In the genomic region with DNA sequence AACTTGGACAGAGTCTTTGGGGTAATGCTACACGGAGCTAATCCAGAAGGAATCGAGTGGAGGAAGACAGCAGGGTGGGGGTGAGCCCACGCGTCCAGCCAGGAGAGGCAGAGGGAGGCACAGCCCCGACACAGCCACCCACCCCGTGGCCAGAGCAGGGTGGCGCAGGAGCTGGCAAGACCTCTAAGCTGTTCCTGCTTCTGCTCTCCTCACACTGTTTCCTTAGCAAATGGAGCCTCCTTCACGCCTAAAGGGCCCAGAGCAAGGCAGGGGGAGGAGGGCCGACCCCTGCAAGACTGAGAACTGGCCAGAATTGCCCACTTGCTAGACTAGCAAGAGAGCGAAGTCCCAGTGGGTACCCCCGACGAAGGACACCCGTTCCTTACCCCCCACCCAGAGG, we compare ENCODE assay signal across 1 cellular context.
TF ChIP-seq lines count a peak whose summit lies in the region.

No MANE protein-coding gene starts in this region.

TF ChIP-seq in HEK293, 187 proteins besides CTCF, POLR2A, EP300 and RAD21:
- TF ChIP-seq, protein P1, sequence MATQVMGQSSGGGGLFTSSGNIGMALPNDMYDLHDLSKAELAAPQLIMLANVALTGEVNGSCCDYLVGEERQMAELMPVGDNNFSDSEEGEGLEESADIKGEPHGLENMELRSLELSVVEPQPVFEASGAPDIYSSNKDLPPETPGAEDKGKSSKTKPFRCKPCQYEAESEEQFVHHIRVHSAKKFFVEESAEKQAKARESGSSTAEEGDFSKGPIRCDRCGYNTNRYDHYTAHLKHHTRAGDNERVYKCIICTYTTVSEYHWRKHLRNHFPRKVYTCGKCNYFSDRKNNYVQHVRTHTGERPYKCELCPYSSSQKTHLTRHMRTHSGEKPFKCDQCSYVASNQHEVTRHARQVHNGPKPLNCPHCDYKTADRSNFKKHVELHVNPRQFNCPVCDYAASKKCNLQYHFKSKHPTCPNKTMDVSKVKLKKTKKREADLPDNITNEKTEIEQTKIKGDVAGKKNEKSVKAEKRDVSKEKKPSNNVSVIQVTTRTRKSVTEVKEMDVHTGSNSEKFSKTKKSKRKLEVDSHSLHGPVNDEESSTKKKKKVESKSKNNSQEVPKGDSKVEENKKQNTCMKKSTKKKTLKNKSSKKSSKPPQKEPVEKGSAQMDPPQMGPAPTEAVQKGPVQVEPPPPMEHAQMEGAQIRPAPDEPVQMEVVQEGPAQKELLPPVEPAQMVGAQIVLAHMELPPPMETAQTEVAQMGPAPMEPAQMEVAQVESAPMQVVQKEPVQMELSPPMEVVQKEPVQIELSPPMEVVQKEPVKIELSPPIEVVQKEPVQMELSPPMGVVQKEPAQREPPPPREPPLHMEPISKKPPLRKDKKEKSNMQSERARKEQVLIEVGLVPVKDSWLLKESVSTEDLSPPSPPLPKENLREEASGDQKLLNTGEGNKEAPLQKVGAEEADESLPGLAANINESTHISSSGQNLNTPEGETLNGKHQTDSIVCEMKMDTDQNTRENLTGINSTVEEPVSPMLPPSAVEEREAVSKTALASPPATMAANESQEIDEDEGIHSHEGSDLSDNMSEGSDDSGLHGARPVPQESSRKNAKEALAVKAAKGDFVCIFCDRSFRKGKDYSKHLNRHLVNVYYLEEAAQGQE (tag by site-specific recombination; IDR thresholded peaks at IDR 0.05) = no peak
- TF ChIP-seq ZNF394 (tag by site-specific recombination; IDR thresholded peaks at IDR 0.05; ENCODE audit: borderline replicate concordance) (no peak), ZNF24 (tag by site-specific recombination; IDR thresholded peaks at IDR 0.05) (no peak), ZNF530 (tag by site-specific recombination; IDR thresholded peaks at IDR 0.05; ENCODE audit: low read depth) (no peak), ZNF555 (tag by site-specific recombination; conservative IDR thresholded peaks at IDR 0.05) (no peak), TRIM28 (IDR thresholded peaks at IDR 0.05; ENCODE audit: borderline replicate concordance, low read length) (no peak), ZNF341 (tag by site-specific recombination; IDR thresholded peaks at IDR 0.05; ENCODE audit: low read depth) (peak; percentile 33; the same call in 1 of the 2 replicates), ZFHX2 (tag by site-specific recombination; conservative IDR thresholded peaks at IDR 0.05) (peak; percentile 25; the same call in 1 of the 2 replicates), ZNF366 (tag by site-specific recombination; conservative IDR thresholded peaks at IDR 0.05) (no peak), SALL2 (tag by site-specific recombination; IDR thresholded peaks at IDR 0.05; ENCODE audit: borderline replicate concordance) (no peak), ZBTB8A (tag by site-specific recombination; IDR thresholded peaks at IDR 0.05) (no peak), ZNF701 (tag by site-specific recombination; IDR thresholded peaks at IDR 0.05) (no peak)
- TF ChIP-seq, protein P2, sequence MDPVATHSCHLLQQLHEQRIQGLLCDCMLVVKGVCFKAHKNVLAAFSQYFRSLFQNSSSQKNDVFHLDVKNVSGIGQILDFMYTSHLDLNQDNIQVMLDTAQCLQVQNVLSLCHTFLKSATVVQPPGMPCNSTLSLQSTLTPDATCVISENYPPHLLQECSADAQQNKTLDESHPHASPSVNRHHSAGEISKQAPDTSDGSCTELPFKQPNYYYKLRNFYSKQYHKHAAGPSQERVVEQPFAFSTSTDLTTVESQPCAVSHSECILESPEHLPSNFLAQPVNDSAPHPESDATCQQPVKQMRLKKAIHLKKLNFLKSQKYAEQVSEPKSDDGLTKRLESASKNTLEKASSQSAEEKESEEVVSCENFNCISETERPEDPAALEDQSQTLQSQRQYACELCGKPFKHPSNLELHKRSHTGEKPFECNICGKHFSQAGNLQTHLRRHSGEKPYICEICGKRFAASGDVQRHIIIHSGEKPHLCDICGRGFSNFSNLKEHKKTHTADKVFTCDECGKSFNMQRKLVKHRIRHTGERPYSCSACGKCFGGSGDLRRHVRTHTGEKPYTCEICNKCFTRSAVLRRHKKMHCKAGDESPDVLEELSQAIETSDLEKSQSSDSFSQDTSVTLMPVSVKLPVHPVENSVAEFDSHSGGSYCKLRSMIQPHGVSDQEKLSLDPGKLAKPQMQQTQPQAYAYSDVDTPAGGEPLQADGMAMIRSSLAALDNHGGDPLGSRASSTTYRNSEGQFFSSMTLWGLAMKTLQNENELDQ (tag by site-specific recombination; IDR thresholded peaks at IDR 0.05; ENCODE audit: low read depth) = no peak
- TF ChIP-seq, protein P3, sequence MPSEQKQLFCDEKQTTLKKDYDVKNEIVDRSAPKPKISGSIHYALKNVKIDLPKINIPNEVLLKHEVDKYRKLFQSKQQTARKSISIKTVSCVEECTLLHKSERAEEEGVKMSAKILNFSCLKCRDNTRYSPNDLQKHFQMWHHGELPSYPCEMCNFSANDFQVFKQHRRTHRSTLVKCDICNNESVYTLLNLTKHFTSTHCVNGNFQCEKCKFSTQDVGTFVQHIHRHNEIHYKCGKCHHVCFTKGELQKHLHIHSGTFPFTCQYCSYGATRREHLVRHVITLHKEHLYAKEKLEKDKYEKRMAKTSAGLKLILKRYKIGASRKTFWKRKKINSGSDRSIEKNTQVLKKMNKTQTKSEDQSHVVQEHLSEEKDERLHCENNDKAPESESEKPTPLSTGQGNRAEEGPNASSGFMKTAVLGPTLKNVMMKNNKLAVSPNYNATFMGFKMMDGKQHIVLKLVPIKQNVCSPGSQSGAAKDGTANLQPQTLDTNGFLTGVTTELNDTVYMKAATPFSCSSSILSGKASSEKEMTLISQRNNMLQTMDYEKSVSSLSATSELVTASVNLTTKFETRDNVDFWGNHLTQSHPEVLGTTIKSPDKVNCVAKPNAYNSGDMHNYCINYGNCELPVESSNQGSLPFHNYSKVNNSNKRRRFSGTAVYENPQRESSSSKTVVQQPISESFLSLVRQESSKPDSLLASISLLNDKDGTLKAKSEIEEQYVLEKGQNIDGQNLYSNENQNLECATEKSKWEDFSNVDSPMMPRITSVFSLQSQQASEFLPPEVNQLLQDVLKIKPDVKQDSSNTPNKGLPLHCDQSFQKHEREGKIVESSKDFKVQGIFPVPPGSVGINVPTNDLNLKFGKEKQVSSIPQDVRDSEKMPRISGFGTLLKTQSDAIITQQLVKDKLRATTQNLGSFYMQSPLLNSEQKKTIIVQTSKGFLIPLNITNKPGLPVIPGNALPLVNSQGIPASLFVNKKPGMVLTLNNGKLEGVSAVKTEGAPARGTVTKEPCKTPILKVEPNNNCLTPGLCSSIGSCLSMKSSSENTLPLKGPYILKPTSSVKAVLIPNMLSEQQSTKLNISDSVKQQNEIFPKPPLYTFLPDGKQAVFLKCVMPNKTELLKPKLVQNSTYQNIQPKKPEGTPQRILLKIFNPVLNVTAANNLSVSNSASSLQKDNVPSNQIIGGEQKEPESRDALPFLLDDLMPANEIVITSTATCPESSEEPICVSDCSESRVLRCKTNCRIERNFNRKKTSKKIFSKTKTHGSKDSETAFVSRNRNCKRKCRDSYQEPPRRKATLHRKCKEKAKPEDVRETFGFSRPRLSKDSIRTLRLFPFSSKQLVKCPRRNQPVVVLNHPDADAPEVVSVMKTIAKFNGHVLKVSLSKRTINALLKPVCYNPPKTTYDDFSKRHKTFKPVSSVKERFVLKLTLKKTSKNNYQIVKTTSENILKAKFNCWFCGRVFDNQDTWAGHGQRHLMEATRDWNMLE (tag by site-specific recombination; conservative IDR thresholded peaks at IDR 0.05; ENCODE audit: low read depth) = no peak
